In genomic region chrX:1027133-1027532, GRCh38 we compare ENCODE assay signal across 13 cellular contexts.
DNase-seq lines count a peak whose midpoint lies in the region; ATAC-seq lines count a peak whose summit lies in the region.
"Had no signal": no experiment of that assay in that cellular context is flagged by ENCODE, and none has a peak within 500 bp of the region (broad histone marks: within the 10 kb centered on the region; RNA-seq: fewer than 3 reads in every experiment).

No MANE protein-coding gene starts in this region.

- peak overlapping the region; percentile 23 for H3K4me3 Mint-ChIP-seq in activated T-cell treated with anti-CD3 and anti-CD28 coated beads, Interleukin-2, amount 50 U/mL, for 24 hours
- no peak overlapping the region for H3K4me3 Mint-ChIP-seq in activated CD4-positive, alpha-beta memory T cell treated with anti-CD3 and anti-CD28 coated beads for 36 hours
- H3K4me3 Mint-ChIP-seq in stimulated activated naive B cell treated with anti-CD40 and anti-IgM and Interleukin-4, amounts not matched to agents 10 μg/mL and 1 μg/mL and 100 μg/mL, for 72 hours = peak overlapping the region; percentile 86 to 88
- H3K4me3 Mint-ChIP-seq: GM23338 had no signal

- no peaks in the 10 kb centered on the region for H3K36me3 Mint-ChIP-seq in activated T-cell treated with anti-CD3 and anti-CD28 coated beads, Interleukin-2, amount 50 U/mL, for 24 hours (ENCODE audit: low read depth)
- no peaks in the 10 kb centered on the region for H3K36me3 Mint-ChIP-seq in activated CD4-positive, alpha-beta memory T cell treated with anti-CD3 and anti-CD28 coated beads for 36 hours
- H3K36me3 Mint-ChIP-seq in stimulated activated naive B cell treated with anti-CD40 and anti-IgM and Interleukin-4, amounts not matched to agents 10 μg/mL and 1 μg/mL and 100 μg/mL, for 72 hours = no peaks in the 10 kb centered on the region

- POLR2A ChIA-PET in activated CD4-positive, alpha-beta memory T cell treated with anti-CD3 and anti-CD28 coated beads for 36 hours (lab: Charles Lee) = no interaction called here

- H3K4me1 Mint-ChIP-seq in activated T-cell treated with anti-CD3 and anti-CD28 coated beads, Interleukin-2, amount 50 U/mL, for 24 hours (ENCODE audit: low read depth) = peaks cover 19% of the 10 kb centered on the region
- peaks cover 14% of the 10 kb centered on the region for H3K4me1 Mint-ChIP-seq in activated CD4-positive, alpha-beta memory T cell treated with anti-CD3 and anti-CD28 coated beads for 36 hours (ENCODE audit: low read depth)
- peaks cover 15 to 20% of the 10 kb centered on the region in 2 donors for H3K4me1 Mint-ChIP-seq in stimulated activated naive B cell treated with anti-CD40 and anti-IgM and Interleukin-4, amounts not matched to agents 10 μg/mL and 1 μg/mL and 100 μg/mL, for 72 hours
- H3K4me1 Mint-ChIP-seq: GM23338 had no signal

- CTCF ChIA-PET in activated CD4-positive, alpha-beta memory T cell treated with anti-CD3 and anti-CD28 coated beads for 36 hours (lab: Charles Lee) = no interaction called here

- peak overlapping the region; percentile 2 for H3K27ac Mint-ChIP-seq in activated T-cell treated with anti-CD3 and anti-CD28 coated beads, Interleukin-2, amount 50 U/mL, for 24 hours
- H3K27ac Mint-ChIP-seq in activated CD4-positive, alpha-beta memory T cell treated with anti-CD3 and anti-CD28 coated beads for 36 hours = no peak overlapping the region
- peak overlapping the region; percentile 99 for H3K27ac Mint-ChIP-seq in stimulated activated naive B cell treated with anti-CD40 and anti-IgM and Interleukin-4, amounts not matched to agents 10 μg/mL and 1 μg/mL and 100 μg/mL, for 72 hours
- H3K27ac Mint-ChIP-seq: GM23338 had no signal

- peak; percentile 31 for DNase-seq in activated T-cell treated with anti-CD3 and anti-CD28 coated beads, Interleukin-2, amount 50 U/mL, for 24 hours
- no peak for DNase-seq in activated T-cell treated with anti-CD3 and anti-CD28 coated beads for 4 hours
- DNase-seq in activated CD4-positive, alpha-beta memory T cell treated with anti-CD3 and anti-CD28 coated beads for 36 hours = peak; percentile 9
- DNase-seq in stimulated activated naive B cell treated with anti-CD40 and anti-IgM and Interleukin-4, amounts not matched to agents 10 μg/mL and 1 μg/mL and 100 μg/mL, for 72 hours = peak; percentile 47
- DNase-seq in DMS 273 treated with DMSO at 0.1 percent for 48 hours (lab: John Stamatoyannopoulos, UW) = no peak
- DNase-seq in GM19238 (ENCODE audit: insufficient read length, low spot score) = no peak
- no peak for DNase-seq in inferior parietal cortex (ENCODE audit: extremely low spot score)
- DNase-seq: activated CD4-positive, alpha-beta T cell treated with anti-CD3 and anti-CD28 coated beads for 4 hours; NCI-H187; stimulated activated CD4-positive, alpha-beta T cell treated with anti-CD3 and anti-CD28 coated beads, Interleukin-4, amount 100 ng/mL, for 1 hour; thyroid gland had no signal

- peaks cover 13% of the 10 kb centered on the region for H3K27me3 Mint-ChIP-seq in activated T-cell treated with anti-CD3 and anti-CD28 coated beads, Interleukin-2, amount 50 U/mL, for 24 hours
- peaks cover 7% of the 10 kb centered on the region for H3K27me3 Mint-ChIP-seq in activated CD4-positive, alpha-beta memory T cell treated with anti-CD3 and anti-CD28 coated beads for 36 hours
- H3K27me3 Mint-ChIP-seq in stimulated activated naive B cell treated with anti-CD40 and anti-IgM and Interleukin-4, amounts not matched to agents 10 μg/mL and 1 μg/mL and 100 μg/mL, for 72 hours = no peaks in the 10 kb centered on the region

- ATAC-seq in HG03103 (IDR thresholded peaks at IDR 0.05; ENCODE audit: low read depth, unreplicated experiment) = peak; percentile 35
- peak; percentile 71 to 84 for ATAC-seq in stimulated activated naive B cell treated with anti-CD40 and anti-IgM and Interleukin-4, amounts not matched to agents 10 μg/mL and 1 μg/mL and 100 μg/mL, for 72 hours (replicated peaks)
- ATAC-seq: GM23338 had no signal

- no peaks in the 10 kb centered on the region for H3K9me3 Mint-ChIP-seq in activated T-cell treated with anti-CD3 and anti-CD28 coated beads, Interleukin-2, amount 50 U/mL, for 24 hours
- peaks cover 2% of the 10 kb centered on the region for H3K9me3 Mint-ChIP-seq in activated CD4-positive, alpha-beta memory T cell treated with anti-CD3 and anti-CD28 coated beads for 36 hours
- H3K9me3 Mint-ChIP-seq in stimulated activated naive B cell treated with anti-CD40 and anti-IgM and Interleukin-4, amounts not matched to agents 10 μg/mL and 1 μg/mL and 100 μg/mL, for 72 hours = no peaks in the 10 kb centered on the region

- intact Hi-C loops in activated CD4-positive, alpha-beta memory T cell treated with anti-CD3 and anti-CD28 coated beads for 36 hours (cut with micrococcal nuclease) = no loop called here

Comparison
In these comparisons a context has a peak if more than half of its experiments do, and no peak if none do; other contexts are left out.
1. DNase-seq: peak in activated T-cell treated with anti-CD3 and anti-CD28 coated beads, Interleukin-2, amount 50 U/mL, for 24 hours (single experiment), activated CD4-positive, alpha-beta memory T cell treated with anti-CD3 and anti-CD28 coated beads for 36 hours (single experiment) and stimulated activated naive B cell treated with anti-CD40 and anti-IgM and Interleukin-4, amounts not matched to agents 10 μg/mL and 1 μg/mL and 100 μg/mL, for 72 hours (single experiment); none in activated T-cell treated with anti-CD3 and anti-CD28 coated beads for 4 hours (single experiment), DMS 273 treated with DMSO at 0.1 percent for 48 hours (single experiment), GM19238 (single experiment) and inferior parietal cortex (single experiment).